In the genomic region with DNA sequence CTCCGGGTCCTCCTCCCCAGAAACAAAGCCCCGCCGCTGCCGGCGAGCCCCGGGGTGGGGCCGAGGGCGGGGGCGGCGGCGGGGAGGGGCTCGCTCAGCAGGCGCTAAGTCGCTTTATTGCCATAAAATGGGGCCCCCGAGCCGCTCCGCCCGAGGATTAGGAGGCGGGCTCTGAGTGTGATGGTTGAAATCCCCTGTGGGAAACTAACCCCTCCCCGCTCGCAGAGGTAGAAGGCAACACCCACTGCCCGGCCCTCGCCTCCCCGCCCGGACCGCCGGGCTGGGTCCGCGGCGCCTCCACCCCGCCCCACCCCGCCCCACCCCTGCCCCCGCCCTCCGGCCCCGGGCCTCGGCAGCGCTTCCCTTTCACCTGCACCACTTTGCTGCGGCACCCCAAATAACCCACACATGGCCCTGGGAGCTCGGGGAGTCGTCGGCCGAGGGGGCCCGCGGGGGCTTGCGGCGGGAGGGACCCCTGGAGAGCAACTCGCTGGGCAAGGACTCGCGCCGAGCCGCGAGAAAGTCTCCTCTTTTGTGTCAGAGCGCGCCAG, we compare ENCODE assay signal across 8 cellular contexts. TPM values are rescaled to one million over a fixed set of nuclear protein-coding genes. Genes with fewer than 3 reads are reported as not detected.
DNase-seq lines count a peak whose midpoint lies in the region; ATAC-seq and TF ChIP-seq lines count a peak whose summit lies in the region.

A gene (minus strand): TSS at position 179 of the 551 bp plus-strand sequence.

- peaks cover 3% of the 10 kb centered on the region; the same call in 1 of the 2 replicates for H3K9me3 ChIP-seq in AG04450 (ENCODE audit: control insufficient read depth, insufficient read depth, low read length)

- H3K4me3 ChIP-seq in AG04450 (ENCODE audit: low read depth, low read length) = peak within 1 kb of the TSS; percentile 87

- no peaks in the 10 kb centered on the region for H3K27me3 ChIP-seq in AG04450 (ENCODE audit: control insufficient read depth, insufficient read depth, low read length)

- CTCF ChIA-PET in AG04450 (lab: Charles Lee) = interaction anchor here (0.6 to 1.1 kb wide), 2 partner anchors 8 to 287 kb away, joined by 3 to 4 read pairs; no protein-coding TSS in a partner anchor

- POLR2A ChIA-PET in AG04450 (lab: Yijun Ruan, JAX) = interaction anchor here (0.9 to 3.0 kb wide), 4 partner anchors 84 to 1001 kb away, joined by 3 to 10 read pairs (median 3); no protein-coding TSS in a partner anchor

- ATAC-seq in GM18909 (IDR thresholded peaks at IDR 0.05; ENCODE audit: poor library complexity, unreplicated experiment) (peak; percentile 74), HG03135 (IDR thresholded peaks at IDR 0.05; ENCODE audit: unreplicated experiment) (peak; percentile 77)

- no peak for TF ChIP-seq CTCF in AG04450 (IDR thresholded peaks at IDR 0.05; ENCODE audit: low read depth, low read length)

- peak within 1 kb of the TSS; percentile 86 for H3K27ac ChIP-seq in AG04450 (ENCODE audit: low read depth, low read length)

- DNase-seq in AG04450 (ENCODE audit: low read depth, low spot score) (peak; percentile 88), NCI-H2227 (lab: John Stamatoyannopoulos, UW; ENCODE audit: unreplicated experiment) (peak; percentile 91), kidney tubule cell (ENCODE audit: low spot score) (peak; percentile 93)
- peak; percentile 82 for DNase-seq in activated CD4-positive, CD25-positive, alpha-beta regulatory T cell treated with anti-CD3 and anti-CD28 coated beads, Interleukin-2, amount 50 U/mL, for 16 hours (ENCODE audit: low read depth, low spot score)
- DNase-seq in central memory CD4-positive, alpha-beta T cell = peak; percentile 93
- DNase-seq in stimulated activated CD4-positive, alpha-beta T cell treated with anti-CD3 and anti-CD28 coated beads, Interleukin-1b, Interleukin-23, amount 100 ng/mL, for 24 hours (ENCODE audit: low read depth in 4 of 4, low spot score in 1 of 4) = peak; percentile 66 to 91 (median 76)

RNA-seq across cellular contexts. Expression of the gene that starts here (rescaled TPM):
- polyA plus RNA-seq in AG04450 (2011; rRNA removed) = 29.3 and 29.4 TPM in 2 replicates
- polyA minus RNA-seq in AG04450 (2011; rRNA and poly(A)+ RNA removed) = 152 and 184 TPM in 2 replicates

Comparison
In these comparisons a context has a peak if more than half of its experiments do, and no peak if none do; other contexts are left out.
1. Peak in every context shown above with its lines: DNase-seq, ATAC-seq, H3K4me3 ChIP-seq and H3K27ac ChIP-seq.